11 cellular contexts compared by ENCODE assay signal in genomic region chr4:186497043-186497442, GRCh38. TPM values are rescaled to one million over a fixed set of nuclear protein-coding genes. Genes with fewer than 3 reads are reported as not detected.
"Had no signal": no experiment of that assay in that cellular context is flagged by ENCODE, and none has a peak within 500 bp of the region (broad histone marks: within the 10 kb centered on the region; RNA-seq: fewer than 3 reads in every experiment).

No MANE protein-coding gene starts in this region.

- FAIRE-seq: H1, H54 had no signal

- H3K4me3 ChIP-seq: GM23248, GM23338, HAP-1 had no signal

- H3K4me1 ChIP-seq: HAP-1 had no signal

- H3K9ac ChIP-seq: GM23248 had no signal

- H3K9me3 ChIP-seq: HAP-1 had no signal

- H3K27ac ChIP-seq: GM23248 had no signal

- H2AFZ ChIP-seq: GM23248, GM23338 had no signal

- ATAC-seq: GM23338, HCT116 had no signal

- DNase-seq: GM23248, GOT3, H7, H9, HCEC 1CT, HFFc6 had no signal

- H3K36me3 ChIP-seq: HAP-1 had no signal

- H3K4me2 ChIP-seq: GM23338 had no signal

RNA-seq across cellular contexts. Expression of gene MTNR1A, which starts 58.3 kb away (rescaled TPM):
- total RNA-seq: GM23248, HFFc6 had no signal
- polyA plus RNA-seq: GM23248 had no signal
